In the genomic region with DNA sequence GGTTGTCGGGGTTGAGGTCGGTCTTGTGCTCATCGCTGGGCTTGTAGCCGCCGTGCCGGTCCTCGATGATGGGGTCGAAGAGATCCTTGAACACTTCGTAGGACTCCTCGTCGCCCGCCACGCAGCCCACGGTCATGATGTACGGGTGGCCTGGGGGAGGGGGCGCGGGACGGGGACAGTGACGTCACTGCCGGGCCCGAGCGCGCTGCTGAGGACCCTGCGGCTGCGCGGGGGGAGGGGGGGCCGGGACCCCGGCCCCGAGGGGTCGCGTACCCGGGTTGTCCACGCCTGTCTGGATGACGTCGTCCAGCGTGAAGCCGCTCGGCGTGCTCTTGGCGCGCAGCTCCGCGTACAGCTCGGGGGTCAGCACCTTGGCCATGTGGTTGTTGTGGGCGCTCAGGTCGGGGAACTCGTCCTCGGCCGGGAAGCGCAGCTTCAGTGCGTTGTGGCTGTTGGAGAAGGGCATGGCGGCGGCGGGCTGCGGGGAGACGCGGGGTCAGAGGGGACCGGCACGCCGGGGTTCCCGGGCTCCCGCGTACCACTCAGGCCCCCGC, we compare ENCODE assay signal across 8 cellular contexts. TPM values are rescaled to one million over a fixed set of nuclear protein-coding genes. Genes with fewer than 3 reads are reported as not detected.
DNase-seq lines count a peak whose midpoint lies in the region; ATAC-seq, FAIRE-seq and TF ChIP-seq lines count a peak whose summit lies in the region.

No MANE protein-coding gene starts in this region.

- no peaks in the 10 kb centered on the region for H3K27me3 ChIP-seq in pancreas

- H3K4me1 ChIP-seq in pancreas = peaks cover 4 to 24% (median 8%) of the 10 kb centered on the region in 3 donors

- FAIRE-seq in pancreas (lab: Jason Lieb, UNC) = no peak

- ATAC-seq in T-helper 17 cell (peak; percentile 16), pancreas (no peak), GM19467 (IDR thresholded peaks at IDR 0.05; ENCODE audit: unreplicated experiment) (no peak)

- no peaks in the 10 kb centered on the region for H3K9me3 ChIP-seq in T-helper 17 cell (ENCODE audit: control insufficient read depth, low read length, poor library complexity, severe bottlenecking)
- no peaks in the 10 kb centered on the region for H3K9me3 ChIP-seq in pancreas

- no peaks in the 10 kb centered on the region for H3K36me3 Mint-ChIP-seq in T-helper 17 cell (ENCODE audit: low read depth)

- H3K4me3 Mint-ChIP-seq in T-helper 17 cell = peak overlapping the region; percentile 63

- H3K27me3 Mint-ChIP-seq in T-helper 17 cell = no peaks in the 10 kb centered on the region

- no peak overlapping the region for H3K27ac Mint-ChIP-seq in T-helper 17 cell

- peaks cover 13% of the 10 kb centered on the region for H3K4me1 Mint-ChIP-seq in T-helper 17 cell

- H3K4me3 ChIP-seq in fibroblast of villous mesenchyme (ENCODE audit: low read depth, low read length) = peak overlapping the region; percentile 60
- H3K4me3 ChIP-seq in pancreas = peak overlapping the region; percentile 19 to 63 (median 51)

- peak overlapping the region in 2 of 4 donors; percentile 69 to 89 for H3K27ac ChIP-seq in pancreas

- intact Hi-C loops in pancreas (cut with DNase I) = no loop called here

- 1% methylated on average over 45 to 64 of the region's 64 CpGs for WGBS in pancreas, 2 donors

- TF ChIP-seq CTCF in fibroblast of villous mesenchyme (IDR thresholded peaks at IDR 0.05; ENCODE audit: insufficient read depth, low read depth, low read length) = no peak
- no peak for TF ChIP-seq CTCF in pancreas (IDR thresholded peaks at IDR 0.05)

- DNase-seq in NCI-H1417 (lab: John Stamatoyannopoulos, UW) (peak; percentile 36 to 80 (median 75)), NCI-H1417 treated with DMSO at 0.1 percent for 48 hours (lab: John Stamatoyannopoulos, UW) (no peak), T-helper 17 cell (no peak), fibroblast of villous mesenchyme (ENCODE audit: low read depth) (no peak), pancreas (peak in 4 of 6 donors; percentile 52 to 83 (median 68)), NCI-H226 (no peak), kidney tubule cell (ENCODE audit: low spot score) (no peak)

- H3K36me3 ChIP-seq in pancreas = no peaks in the 10 kb centered on the region

RNA-seq across cellular contexts. Expression of gene CKB, which starts 0.5 kb away (rescaled TPM):
- 1 to 10 TPM; 7.0 to 8.0 TPM for total RNA-seq in T-helper 17 cell
- total RNA-seq in fibroblast of villous mesenchyme = 9.0 and 17.7 TPM in 2 replicates
- 10 to 100 TPM; 17.8 to 52.9 (median 40.1) TPM for total RNA-seq in pancreas
- 100 to 1,000 TPM; 140 to 264 TPM for polyA plus RNA-seq in pancreas

RNA-seq across cellular contexts. Expression of gene TRMT61A, which starts 6.9 kb away (rescaled TPM):
- 1 to 10 TPM; 8.2 to 8.3 TPM for total RNA-seq in T-helper 17 cell
- 8.2 and 9.7 TPM in 2 replicates for total RNA-seq in fibroblast of villous mesenchyme
- 10 to 100 TPM in 1 of 6 donors, 1 to 10 TPM in 5; 3.3 to 10.4 (median 6.3) TPM for total RNA-seq in pancreas
- polyA plus RNA-seq in pancreas = 10 to 100 TPM; 13.2 to 16.1 TPM

RNA-seq across cellular contexts. Expression of gene BAG5, which starts 40.4 kb away (rescaled TPM):
- total RNA-seq in T-helper 17 cell = 10 to 100 TPM; 28.5 to 32.9 TPM
- 28.3 and 42.7 TPM in 2 replicates for total RNA-seq in fibroblast of villous mesenchyme
- 10 to 100 TPM in 3 of 6 donors, 1 to 10 TPM in 3; 6.4 to 13.4 (median 10.0) TPM for total RNA-seq in pancreas
- 1 to 10 TPM; 3.6 to 8.5 TPM for polyA plus RNA-seq in pancreas

RNA-seq across cellular contexts. Expression of gene COA8, which starts 40.7 kb away (rescaled TPM):
- total RNA-seq in T-helper 17 cell = 10 to 100 TPM; 18.3 to 19.4 TPM
- 22.9 and 32.0 TPM in 2 replicates for total RNA-seq in fibroblast of villous mesenchyme
- 10 to 100 TPM; 17.0 to 28.7 (median 23.9) TPM for total RNA-seq in pancreas
- polyA plus RNA-seq in pancreas = 10 to 100 TPM; 28.0 to 31.7 TPM

Comparison
In these comparisons a context has a peak if more than half of its experiments do, and no peak if none do; other contexts are left out.
1. DNase-seq: peak in NCI-H1417 (3 of 3) and pancreas (4 of 6); none in NCI-H1417 treated with DMSO at 0.1 percent for 48 hours (single experiment), T-helper 17 cell (0 of 3), fibroblast of villous mesenchyme (single experiment), NCI-H226 (single experiment) and kidney tubule cell (single experiment).